Comparison of ENCODE assay signal across 24 cellular contexts in the genomic region with DNA sequence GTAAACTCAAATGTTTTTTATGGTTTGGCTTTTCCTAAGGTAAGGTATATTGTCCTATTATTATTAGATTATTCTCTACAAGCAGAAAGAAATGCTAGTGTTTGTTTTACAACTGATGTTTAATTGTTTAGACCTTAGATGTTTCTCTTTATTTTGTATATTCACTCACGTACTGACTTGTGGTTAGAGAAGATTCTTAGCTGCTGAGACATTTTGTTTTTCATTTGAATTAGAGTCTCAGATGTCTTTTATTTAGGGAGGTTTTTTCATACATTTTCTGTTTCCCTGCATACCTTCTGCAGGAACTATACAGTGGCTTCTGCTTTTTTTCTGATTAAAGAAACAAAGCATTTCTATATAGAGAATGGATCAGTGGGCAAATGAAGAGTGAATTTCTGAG.
"Had no signal": no experiment of that assay in that cellular context is flagged by ENCODE, and none has a peak within 500 bp of the region (broad histone marks: within the 10 kb centered on the region; RNA-seq: fewer than 3 reads in every experiment).

No MANE protein-coding gene starts in this region.

- H3K36me3 ChIP-seq: cardiac muscle cell, SJCRH30 had no signal

- DNase-seq: activated CD4-positive, alpha-beta T cell treated with anti-CD3 and anti-CD28 coated beads, Interleukin-2, amount 10 ng/mL, durations not matched to agents 24 days and 14 days; activated CD4-positive, alpha-beta T cell treated with anti-CD3 and anti-CD28 coated beads, Interleukin-2, amount 50 U/mL, for 4 hours; activated CD8-positive, alpha-beta T cell treated with anti-CD3 and anti-CD28 coated beads for 36 hours; activated gamma-delta T cell treated with Interleukin-2 at 50 U/mL for 16 hours; activated naive CD4-positive, alpha-beta T cell treated with anti-CD3 and anti-CD28 coated beads for 36 hours; activated T-cell treated with anti-CD3 and anti-CD28 coated beads, Interleukin-2, amount 50 U/mL, for 24 hours; aorta; NCI-H1105; NCI-H1417 treated with DMSO at 0.1 percent for 48 hours; NCI-H1930; NCI-H2081 treated with DMSO at 0.1 percent for 48 hours; NCI-H226; NCI-H446 treated with DMSO at 0.1 percent for 48 hours; NCI-H524 treated with DMSO at 0.1 percent for 48 hours; SHP77; SJCRH30; T-helper 1 cell; T-helper 2 cell; T1000 had no signal

- H3K4me1 ChIP-seq: SJCRH30 had no signal

- H3K27me3 ChIP-seq: cardiac muscle cell, SJCRH30 had no signal

- ATAC-seq: activated CD8-positive, alpha-beta T cell treated with anti-CD3 and anti-CD28 coated beads for 36 hours; activated naive CD4-positive, alpha-beta T cell treated with anti-CD3 and anti-CD28 coated beads, Interleukin-2, amount 50 U/mL, for 72 hours; K562; Panc1 had no signal

- H3K9me3 ChIP-seq: SJCRH30 had no signal

- H3K27ac ChIP-seq: cardiac muscle cell, SJCRH30, SK-N-MC had no signal

- H3K4me3 ChIP-seq: cardiac muscle cell, K562, SJCRH30, SK-N-MC had no signal
